Comparison of ENCODE assay signal across 2 cellular contexts in the genomic region with DNA sequence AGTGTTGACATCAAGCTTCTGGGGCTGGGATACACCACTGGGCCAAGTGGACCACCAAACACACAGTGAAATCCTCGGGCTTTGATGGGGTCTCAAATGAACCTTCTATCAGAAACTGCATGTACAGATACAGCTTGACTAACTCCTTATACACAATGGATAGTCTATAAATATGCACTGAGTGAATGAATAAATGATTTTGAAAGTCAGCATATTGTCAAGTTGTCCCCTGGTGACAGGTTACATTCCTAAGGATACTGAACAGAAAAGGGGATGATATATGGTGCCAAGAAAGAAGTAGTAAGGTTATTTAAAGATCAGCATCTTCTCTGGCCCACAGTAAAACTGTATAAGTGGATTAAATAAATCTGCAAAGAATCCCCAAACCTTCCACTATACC.
TF ChIP-seq lines count a peak whose summit lies in the region.

No MANE protein-coding gene starts in this region.

TF ChIP-seq in HepG2, 621 proteins besides CTCF, POLR2A, EP300 and RAD21:
- TF ChIP-seq MAZ (IDR thresholded peaks at IDR 0.05; ENCODE audit: borderline replicate concordance, low read depth, low read length) (no peak), MAZ (CRISPR knock-in tag; IDR thresholded peaks at IDR 0.05; ENCODE audit: low read depth) (no peak), MAFK (conservative IDR thresholded peaks at IDR 0.05 in 1 of 2, IDR thresholded peaks at IDR 0.05 in 1 of 2; ENCODE audit: low read length in 2 of 2) (0 out of 4 replicates have a peak, but pooled peaks have one; percentile 12 to 22)

TF ChIP-seq in GM12878, 131 proteins besides CTCF, POLR2A, EP300 and RAD21:
- TF ChIP-seq JUND (IDR thresholded peaks at IDR 0.05; ENCODE audit: low read depth, low read length) (no peak), RELB (IDR thresholded peaks at IDR 0.05; ENCODE audit: low read depth) (no peak), RCOR1 (conservative IDR thresholded peaks at IDR 0.05; ENCODE audit: low read depth, low read length) (no peak), PML (IDR thresholded peaks at IDR 0.05; ENCODE audit: low read length) (no peak), BCL11A (IDR thresholded peaks at IDR 0.05; ENCODE audit: low read depth, low read length) (no peak)
